Comparison of ENCODE assay signal across 21 cellular contexts in the genomic region with DNA sequence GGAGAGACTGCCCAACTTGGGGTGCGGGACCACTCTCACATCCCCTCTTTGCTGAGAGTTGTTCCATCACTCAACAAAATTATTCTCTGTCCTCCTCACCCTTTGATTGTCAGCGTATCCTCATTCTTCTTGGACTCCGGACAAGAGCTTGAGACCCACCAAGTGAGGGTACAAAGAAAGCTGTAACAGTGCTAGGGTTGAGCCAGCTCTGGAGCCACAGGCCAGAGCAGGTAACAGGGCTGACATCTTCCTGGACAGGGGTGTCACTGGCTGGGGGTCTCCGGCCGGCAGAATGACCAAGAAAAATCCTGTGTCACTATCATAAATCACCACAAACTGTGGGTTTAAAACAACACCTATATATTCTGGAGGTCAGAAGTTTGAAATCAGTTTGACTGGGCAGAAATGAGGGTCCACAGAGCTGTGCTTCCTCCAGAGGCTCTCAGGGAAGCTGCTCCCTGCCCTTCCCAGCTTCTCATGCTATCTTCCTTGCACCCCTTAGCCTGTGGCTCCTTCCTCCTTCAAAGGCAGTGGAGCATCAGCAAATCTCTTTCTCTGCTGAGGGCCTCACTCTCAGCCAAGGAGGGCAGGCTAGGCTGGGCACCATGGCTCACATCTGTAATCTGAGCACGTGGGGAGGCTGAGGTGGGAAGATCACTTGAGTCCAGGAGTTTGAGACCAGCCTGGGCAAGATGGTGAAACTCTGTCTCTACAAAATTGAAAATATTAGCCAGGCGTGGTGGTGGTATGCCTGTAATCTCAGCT. TPM values are rescaled to one million over a fixed set of nuclear protein-coding genes. Genes with fewer than 3 reads are reported as not detected.
"Had no signal": no experiment of that assay in that cellular context is flagged by ENCODE, and none has a peak within 500 bp of the region (broad histone marks: within the 10 kb centered on the region; RNA-seq: fewer than 3 reads in every experiment).

No MANE protein-coding gene starts in this region.

- H3K4me3 ChIP-seq: left lung, smooth muscle cell, suprapubic skin had no signal

- H3K4me2 ChIP-seq: smooth muscle cell had no signal

- ATAC-seq: esophagus mucosa, left lung, right cardiac atrium, WTC11 had no signal

- H3K4me3 Mint-ChIP-seq: activated CD4-positive, alpha-beta T cell treated with anti-CD3 and anti-CD28 coated beads, Interleukin-2, amount 10 ng/mL, durations not matched to agents 24 days and 14 days; activated naive CD4-positive, alpha-beta T cell treated with anti-CD3 and anti-CD28 coated beads, Interleukin-2, amount 10 ng/mL, durations not matched to agents 7 days and 5 days; activated T-helper 1 cell treated with anti-CD3 and anti-CD28 coated beads, Interleukin-12 subunit alpha, Interleukin-12 subunit beta, Interleukin-2, Interleukin-4 antibody, amounts not matched to agents 30 ng/mL and 10 ng/mL and 1 ng/mL, durations not matched to agents 14 hours and 24 hours and 36 hours; stimulated activated naive CD8-positive, alpha-beta T cell treated with anti-CD3 and anti-CD28 coated beads, Interleukin-15, Interleukin-2, amounts not matched to agents 100 ng/mL and 50 ng/mL, for 24 hours; WTC11 had no signal

- H3K36me3 Mint-ChIP-seq: activated naive CD4-positive, alpha-beta T cell treated with anti-CD3 and anti-CD28 coated beads, Interleukin-2, amount 10 ng/mL, durations not matched to agents 7 days and 5 days; WTC11 had no signal

- H3K36me3 ChIP-seq: left lung, suprapubic skin had no signal

- DNase-seq: activated CD4-positive, alpha-beta T cell treated with anti-CD3 and anti-CD28 coated beads, Interleukin-2, amount 10 ng/mL, durations not matched to agents 24 days and 14 days; activated CD8-positive, alpha-beta memory T cell treated with anti-CD3 and anti-CD28 coated beads, Interleukin-2, amount 50 U/mL, for 48 hours; activated naive CD4-positive, alpha-beta T cell treated with anti-CD3 and anti-CD28 coated beads, Interleukin-2, amount 10 ng/mL, durations not matched to agents 7 days and 5 days; islet precursor cell; mesenchymal stem cell; nucleus accumbens; SIG-M5; T-helper 2 cell; trophoblast cell had no signal

- H3K9me3 Mint-ChIP-seq: activated CD4-positive, alpha-beta T cell treated with anti-CD3 and anti-CD28 coated beads, Interleukin-2, amount 10 ng/mL, durations not matched to agents 24 days and 14 days; activated naive CD4-positive, alpha-beta T cell treated with anti-CD3 and anti-CD28 coated beads, Interleukin-2, amount 10 ng/mL, durations not matched to agents 7 days and 5 days; activated T-helper 1 cell treated with anti-CD3 and anti-CD28 coated beads, Interleukin-12 subunit alpha, Interleukin-12 subunit beta, Interleukin-2, Interleukin-4 antibody, amounts not matched to agents 30 ng/mL and 10 ng/mL and 1 ng/mL, durations not matched to agents 14 hours and 24 hours and 36 hours; stimulated activated naive CD8-positive, alpha-beta T cell treated with anti-CD3 and anti-CD28 coated beads, Interleukin-15, Interleukin-2, amounts not matched to agents 100 ng/mL and 50 ng/mL, for 24 hours; WTC11 had no signal

- FAIRE-seq: colon, endometrium, TTC549 had no signal

- H3K27ac Mint-ChIP-seq: activated CD4-positive, alpha-beta T cell treated with anti-CD3 and anti-CD28 coated beads, Interleukin-2, amount 10 ng/mL, durations not matched to agents 24 days and 14 days; activated naive CD4-positive, alpha-beta T cell treated with anti-CD3 and anti-CD28 coated beads, Interleukin-2, amount 10 ng/mL, durations not matched to agents 7 days and 5 days; activated T-helper 1 cell treated with anti-CD3 and anti-CD28 coated beads, Interleukin-12 subunit alpha, Interleukin-12 subunit beta, Interleukin-2, Interleukin-4 antibody, amounts not matched to agents 30 ng/mL and 10 ng/mL and 1 ng/mL, durations not matched to agents 14 hours and 24 hours and 36 hours; progenitor cell of endocrine pancreas; stimulated activated naive CD8-positive, alpha-beta T cell treated with anti-CD3 and anti-CD28 coated beads, Interleukin-15, Interleukin-2, amounts not matched to agents 100 ng/mL and 50 ng/mL, for 24 hours; WTC11 had no signal

- H3K27ac ChIP-seq: left lung, suprapubic skin had no signal

- H3K9me3 ChIP-seq: left lung, suprapubic skin had no signal

- H3K27me3 ChIP-seq: left lung, suprapubic skin had no signal

- H3K27me3 Mint-ChIP-seq: activated CD4-positive, alpha-beta T cell treated with anti-CD3 and anti-CD28 coated beads, Interleukin-2, amount 10 ng/mL, durations not matched to agents 24 days and 14 days; stimulated activated naive CD8-positive, alpha-beta T cell treated with anti-CD3 and anti-CD28 coated beads, Interleukin-15, Interleukin-2, amounts not matched to agents 100 ng/mL and 50 ng/mL, for 24 hours had no signal

RNA-seq across cellular contexts. Expression of gene LCN2, which starts 6.7 kb away (rescaled TPM):
- total RNA-seq: activated CD4-positive, alpha-beta T cell treated with anti-CD3 and anti-CD28 coated beads, Interleukin-2, amount 10 ng/mL, durations not matched to agents 24 days and 14 days; activated T-helper 1 cell treated with anti-CD3 and anti-CD28 coated beads, Interleukin-12 subunit alpha, Interleukin-12 subunit beta, Interleukin-2, Interleukin-4 antibody, amounts not matched to agents 30 ng/mL and 10 ng/mL and 1 ng/mL, durations not matched to agents 14 hours and 24 hours and 36 hours; progenitor cell of endocrine pancreas; right cardiac atrium; smooth muscle cell had no signal
- polyA plus RNA-seq: smooth muscle cell had no signal
